In the genomic region with DNA sequence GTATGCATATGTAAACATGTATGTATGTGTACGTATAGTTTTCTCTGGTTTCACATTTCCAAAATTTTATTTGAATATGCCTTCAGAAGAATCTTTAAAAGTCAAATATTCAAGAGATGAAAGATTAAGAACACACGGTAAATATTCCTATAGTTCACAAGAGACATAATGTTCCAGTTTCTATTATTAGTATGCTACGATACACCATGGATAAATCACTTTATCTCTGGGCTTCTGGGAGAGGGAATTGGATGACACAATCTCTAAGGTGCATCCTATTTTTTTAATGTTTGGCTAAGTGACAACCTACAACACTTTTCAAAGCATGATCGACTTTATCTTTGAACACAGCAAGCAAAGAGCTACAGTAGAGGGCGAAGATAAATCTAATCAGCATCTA, we compare ENCODE assay signal across 14 cellular contexts. TPM values are rescaled to one million over a fixed set of nuclear protein-coding genes. Genes with fewer than 3 reads are reported as not detected.
DNase-seq lines count a peak whose midpoint lies in the region; ATAC-seq, FAIRE-seq and TF ChIP-seq lines count a peak whose summit lies in the region.
"Had no signal": no experiment of that assay in that cellular context is flagged by ENCODE, and none has a peak within 500 bp of the region (broad histone marks: within the 10 kb centered on the region; RNA-seq: fewer than 3 reads in every experiment).

No MANE protein-coding gene starts in this region.

- peaks cover 51% of the 10 kb centered on the region for H4K20me1 ChIP-seq in HepG2 (ENCODE audit: insufficient read depth, low read length)

- peaks cover 94% of the 10 kb centered on the region for H3K79me2 ChIP-seq in HepG2 (ENCODE audit: insufficient read depth, low read length)

- TF ChIP-seq CTCF in Panc1 (IDR thresholded peaks at IDR 0.05) (no peak), HepG2 (CRISPR knock-in tag; IDR thresholded peaks at IDR 0.05) (no peak), kidney (IDR thresholded peaks at IDR 0.05; ENCODE audit: borderline replicate concordance, extremely low read depth, insufficient read depth) (no peak)

- ATAC-seq in Right ventricle myocardium superior (ENCODE audit: poor library complexity) (peak; percentile 14), left cardiac atrium (no peak), Panc1 (no peak), HepG2 (no peak)

- intact Hi-C loops in Right ventricle myocardium superior (cut with DNase I) (no loop called here), left cardiac atrium (cut with DNase I) (no loop called here), Panc1 (cut with micrococcal nuclease; ENCODE audit: unreplicated experiment) (no loop called here), HepG2 (cut with micrococcal nuclease; ENCODE audit: unreplicated experiment) (no loop called here), kidney (cut with DNase I) (no loop called here)

- H3K4me1 ChIP-seq in Panc1 (ENCODE audit: control insufficient read depth, insufficient read depth, low read length): 0 out of 2 replicates have a peak, but pooled peaks cover 7% of the 10 kb centered on the region
- H3K4me1 ChIP-seq in HepG2 (ENCODE audit: insufficient read depth, low read length): no peaks in the 10 kb centered on the region
- H3K4me1 ChIP-seq in kidney (ENCODE audit: control insufficient read depth in 1 of 2, insufficient read depth in 1 of 2, low read depth in 1 of 2, low read length in 2 of 2): peaks cover 3 to 13% of the 10 kb centered on the region in 2 donors
- H3K4me1 ChIP-seq: BE2C had no signal

- H3K9ac ChIP-seq in HepG2 (ENCODE audit: insufficient read depth, low read depth, low read length) (no peak overlapping the region), kidney (ENCODE audit: low read length in 2 of 2) (no peak overlapping the region)

- TF ChIP-seq RAD21 in HepG2 (CRISPR knock-in tag; IDR thresholded peaks at IDR 0.05): no peak

- CTCF ChIA-PET in Panc1 (lab: Charles Lee) (no interaction called here), HepG2 (lab: Yijun Ruan, JAX; ENCODE audit: low intra/inter-chr PET ratio, low total read pairs) (no interaction called here)

- no peak for FAIRE-seq in HepG2 (lab: Jason Lieb, UNC)
- FAIRE-seq in kidney (lab: Jason Lieb, UNC): no peak

- no peak for TF ChIP-seq POLR2A in HepG2 (IDR thresholded peaks at IDR 0.05; ENCODE audit: insufficient read depth in 1 of 2, low read depth in 2 of 2, low read length in 2 of 2)

- H3K36me3 ChIP-seq in Panc1 (ENCODE audit: control insufficient read depth, insufficient read depth, low read length) (peaks cover 13% of the 10 kb centered on the region; the same call in 1 of the 2 replicates), HepG2 (replicated peaks in 1 of 2; ENCODE audit: control insufficient read depth in 1 of 2, insufficient read depth in 2 of 2, low read length in 2 of 2) (peaks cover 6 to 43% of the 10 kb centered on the region in 2 experiments), kidney (ENCODE audit: control insufficient read depth in 1 of 2, insufficient read depth in 2 of 2, low read length in 2 of 2) (no peaks in the 10 kb centered on the region)

- in situ Hi-C loops in Panc1 (cut with HindIII; ENCODE audit: low pct_unique_long_range_greater_than_20kb, low sequenced_read_pairs): no loop called here
- in situ Hi-C loops in HepG2 (cut with HindIII; ENCODE audit: extremely low pct_ligation_motif_present, low pct_unique_long_range_greater_than_20kb): no loop called here

- TF ChIP-seq EP300 in HepG2 (IDR thresholded peaks at IDR 0.05; ENCODE audit: low read depth in 2 of 2, low read length in 2 of 2) (no peak), HepG2 (CRISPR knock-in tag; IDR thresholded peaks at IDR 0.05; ENCODE audit: borderline replicate concordance) (no peak)

- POLR2A ChIA-PET in Panc1 (lab: Charles Lee): no interaction called here
- POLR2A ChIA-PET in HepG2 (lab: Yijun Ruan, JAX): interaction anchor here (0.6 kb wide), 1 partner anchor 98 kb away, joined by 3 read pairs; no protein-coding TSS in a partner anchor

- H3K9me3 ChIP-seq in Panc1 (ENCODE audit: control insufficient read depth, insufficient read depth, low read depth, low read length) (no peaks in the 10 kb centered on the region), HepG2 (ENCODE audit: low read length) (no peaks in the 10 kb centered on the region), kidney (ENCODE audit: control insufficient read depth in 1 of 2, low read length in 2 of 2) (no peaks in the 10 kb centered on the region)
- H3K9me3 ChIP-seq: BE2C had no signal

- DNase-seq in Right ventricle myocardium superior (no peak), left cardiac atrium (no peak), Panc1 (ENCODE audit: low read depth, low spot score) (no peak), HepG2 (ENCODE audit: low spot score) (no peak), cerebellar nuclear complex (lab: John Stamatoyannopoulos, UW) (no peak), kidney (no peak)
- no peak for DNase-seq in activated CD4-positive, CD25-positive, alpha-beta regulatory T cell (lab: John Stamatoyannopoulos, UW)
- DNase-seq: 8988T; BE2C; CD8-positive, alpha-beta memory T cell; DMS53; GF-D8; IMR-90 had no signal

- BruUV-seq in Panc1 (replicated peaks; lab: Mats Ljungman, UMichigan) (TSS peak; percentile 9), HepG2 (replicated peaks; lab: Mats Ljungman, UMichigan) (TSS peak; percentile 5)

- WGBS in HepG2 (ENCODE audit: low lambda C conversion rate): 93% methylated on average over 5 of the region's 5 CpGs

- H2AFZ ChIP-seq in HepG2 (ENCODE audit: low read length): no peak overlapping the region

- H3K4me2 ChIP-seq in HepG2 (ENCODE audit: low read depth, low read length): no peak overlapping the region

- H3K27ac ChIP-seq in Panc1 (ENCODE audit: low read length): no peak overlapping the region
- H3K27ac ChIP-seq in HepG2 (ENCODE audit: extremely low read length, insufficient read depth, low read length): no peak overlapping the region
- no peak overlapping the region for H3K27ac ChIP-seq in kidney (ENCODE audit: low read depth in 2 of 2, low read length in 2 of 2)

- H3K27me3 ChIP-seq in Panc1 (ENCODE audit: control insufficient read depth, insufficient read depth, low read length) (no peaks in the 10 kb centered on the region), HepG2 (ENCODE audit: control insufficient read depth in 1 of 2, insufficient read depth in 2 of 2, low read length in 2 of 2) (no peaks in the 10 kb centered on the region)
- H3K27me3 ChIP-seq: BE2C had no signal

- H3K4me3 ChIP-seq in Panc1 (ENCODE audit: low read depth in 2 of 2, low read length in 2 of 2): no peak overlapping the region
- H3K4me3 ChIP-seq in HepG2 (replicated peaks in 1 of 3; ENCODE audit: insufficient read depth in 1 of 3, low read depth in 2 of 3, low read length in 3 of 3): no peak overlapping the region
- H3K4me3 ChIP-seq in kidney (ENCODE audit: low read length in 2 of 2): no peak overlapping the region

RNA-seq across cellular contexts. Expression of gene TM9SF3, which starts 13.8 kb away (rescaled TPM):
- total RNA-seq in Right ventricle myocardium superior: 68.5 TPM
- total RNA-seq in left cardiac atrium: 10 to 100 TPM; 78.6 to 97.8 TPM
- 179 TPM for total RNA-seq in Panc1 (2021; ENCODE audit: unreplicated experiment)
- 57.8 TPM for polyA plus RNA-seq in Panc1 (2012; ENCODE audit: insufficient read length)
- 86.8 and 120 TPM in 2 replicates for total RNA-seq in HepG2 (2016; rRNA removed; fragmentation: Illumina TruSeq; extraction: Trizol)
- total RNA-seq in HepG2 (2016; cell fraction: cytosol; rRNA removed; fragmentation: Illumina TruSeq; extraction: Trizol; ENCODE audit: low read depth): 31.8 and 36.9 TPM in 2 replicates
- 86.8 and 122 TPM in 2 replicates for total RNA-seq in HepG2 (2016; cell fraction: insoluble cytoplasmic fraction; rRNA removed; fragmentation: Illumina TruSeq; extraction: Trizol)
- total RNA-seq in HepG2 (2016; cell fraction: membrane; rRNA removed; fragmentation: Illumina TruSeq; extraction: Trizol): 49.6 and 60.6 TPM in 2 replicates
- total RNA-seq in HepG2 (2016; cell fraction: nucleus; rRNA removed; fragmentation: Illumina TruSeq; extraction: Trizol): 124 and 152 TPM in 2 replicates
- polyA plus RNA-seq in HepG2 (2011; rRNA removed): 38.4 and 43.8 TPM in 2 replicates
- polyA plus RNA-seq in HepG2 (2011; cell fraction: cytosol; rRNA removed): 44.8 and 98.9 TPM in 2 replicates
- 34.3 and 45.7 TPM in 2 replicates for polyA plus RNA-seq in HepG2 (2011; cell fraction: nucleus; rRNA removed)
- 81.7 and 88.4 TPM in 2 replicates for polyA plus RNA-seq in HepG2 (2012)
- 8.5 and 10.4 TPM in 2 replicates for polyA plus RNA-seq in HepG2 (2016; cell fraction: cytosol; fragmentation: Illumina TruSeq; extraction: Trizol; ENCODE audit: low read depth)
- polyA plus RNA-seq in HepG2 (2016; cell fraction: insoluble cytoplasmic fraction; fragmentation: Illumina TruSeq; extraction: Trizol; ENCODE audit: low read depth): 64.6 and 77.0 TPM in 2 replicates
- polyA plus RNA-seq in HepG2 (2016; cell fraction: membrane; fragmentation: Illumina TruSeq; extraction: Trizol; ENCODE audit: low read depth): 21.8 and 23.0 TPM in 2 replicates
- polyA plus RNA-seq in HepG2 (2016; cell fraction: nucleus; fragmentation: Illumina TruSeq; extraction: Trizol; ENCODE audit: insufficient read depth, low read depth): 107 and 112 TPM in 2 replicates
- polyA minus RNA-seq in HepG2 (2011; rRNA and poly(A)+ RNA removed; ENCODE audit: low replicate concordance): 36.3 and 40.6 TPM in 2 replicates
- 55.8 and 62.3 TPM in 2 replicates for polyA minus RNA-seq in HepG2 (2011; cell fraction: cytosol; rRNA and poly(A)+ RNA removed)
- 121 and 136 TPM in 2 replicates for polyA minus RNA-seq in HepG2 (2011; cell fraction: nucleus; rRNA and poly(A)+ RNA removed)
- total RNA-seq in kidney: 144 TPM
- polyA plus RNA-seq in kidney (ENCODE audit: insufficient read depth, low read depth, low replicate concordance): 42.7 TPM

RNA-seq across cellular contexts. Expression of gene TLL2, which starts 59.3 kb away (rescaled TPM):
- total RNA-seq in Right ventricle myocardium superior: 8.7 TPM
- 10 to 100 TPM in 1 of 2 donors, 1 to 10 TPM in 1; 1.5 to 11.5 TPM for total RNA-seq in left cardiac atrium
- total RNA-seq in Panc1 (2021; ENCODE audit: unreplicated experiment): 0.64 TPM
- polyA plus RNA-seq in Panc1 (2012; ENCODE audit: insufficient read length): 0.50 TPM
- total RNA-seq in HepG2 (2016; rRNA removed; fragmentation: Illumina TruSeq; extraction: Trizol): 0.09 TPM in 1 of 2 replicates, not detected in the other
- total RNA-seq in HepG2 (2016; cell fraction: cytosol; rRNA removed; fragmentation: Illumina TruSeq; extraction: Trizol; ENCODE audit: low read depth): not detected in 2 replicates
- total RNA-seq in HepG2 (2016; cell fraction: insoluble cytoplasmic fraction; rRNA removed; fragmentation: Illumina TruSeq; extraction: Trizol): 0.02 TPM in 1 of 2 replicates, not detected in the other
- total RNA-seq in HepG2 (2016; cell fraction: membrane; rRNA removed; fragmentation: Illumina TruSeq; extraction: Trizol): 0.03 TPM in 1 of 2 replicates, not detected in the other
- not detected in 2 replicates for total RNA-seq in HepG2 (2016; cell fraction: nucleus; rRNA removed; fragmentation: Illumina TruSeq; extraction: Trizol)
- 0.01 TPM in 1 of 2 replicates, not detected in the other for polyA plus RNA-seq in HepG2 (2011; rRNA removed)
- polyA plus RNA-seq in HepG2 (2011; cell fraction: cytosol; rRNA removed): 0.03 TPM in 1 of 2 replicates, not detected in the other
- polyA plus RNA-seq in HepG2 (2011; cell fraction: nucleus; rRNA removed): 0.06 and 0.07 TPM in 2 replicates
- polyA plus RNA-seq in HepG2 (2012): not detected in 2 replicates
- not detected in 2 replicates for polyA plus RNA-seq in HepG2 (2016; cell fraction: cytosol; fragmentation: Illumina TruSeq; extraction: Trizol; ENCODE audit: low read depth)
- polyA plus RNA-seq in HepG2 (2016; cell fraction: insoluble cytoplasmic fraction; fragmentation: Illumina TruSeq; extraction: Trizol; ENCODE audit: low read depth): 0.09 TPM in 1 of 2 replicates, not detected in the other
- not detected in 2 replicates for polyA plus RNA-seq in HepG2 (2016; cell fraction: membrane; fragmentation: Illumina TruSeq; extraction: Trizol; ENCODE audit: low read depth)
- 0.18 TPM in 1 of 2 replicates, not detected in the other for polyA plus RNA-seq in HepG2 (2016; cell fraction: nucleus; fragmentation: Illumina TruSeq; extraction: Trizol; ENCODE audit: insufficient read depth, low read depth)
- 0.10 and 0.14 TPM in 2 replicates for polyA minus RNA-seq in HepG2 (2011; rRNA and poly(A)+ RNA removed; ENCODE audit: low replicate concordance)
- not detected in 2 replicates for polyA minus RNA-seq in HepG2 (2011; cell fraction: cytosol; rRNA and poly(A)+ RNA removed)
- 0.64 and 0.87 TPM in 2 replicates for polyA minus RNA-seq in HepG2 (2011; cell fraction: nucleus; rRNA and poly(A)+ RNA removed)
- 0.98 TPM for total RNA-seq in kidney
- 0.39 TPM for polyA plus RNA-seq in kidney (ENCODE audit: insufficient read depth, low read depth, low replicate concordance)
- polyA plus RNA-seq: CD14-positive monocyte; CD8-positive, alpha-beta memory T cell had no signal
